8 cellular contexts compared by ENCODE assay signal in the genomic region with DNA sequence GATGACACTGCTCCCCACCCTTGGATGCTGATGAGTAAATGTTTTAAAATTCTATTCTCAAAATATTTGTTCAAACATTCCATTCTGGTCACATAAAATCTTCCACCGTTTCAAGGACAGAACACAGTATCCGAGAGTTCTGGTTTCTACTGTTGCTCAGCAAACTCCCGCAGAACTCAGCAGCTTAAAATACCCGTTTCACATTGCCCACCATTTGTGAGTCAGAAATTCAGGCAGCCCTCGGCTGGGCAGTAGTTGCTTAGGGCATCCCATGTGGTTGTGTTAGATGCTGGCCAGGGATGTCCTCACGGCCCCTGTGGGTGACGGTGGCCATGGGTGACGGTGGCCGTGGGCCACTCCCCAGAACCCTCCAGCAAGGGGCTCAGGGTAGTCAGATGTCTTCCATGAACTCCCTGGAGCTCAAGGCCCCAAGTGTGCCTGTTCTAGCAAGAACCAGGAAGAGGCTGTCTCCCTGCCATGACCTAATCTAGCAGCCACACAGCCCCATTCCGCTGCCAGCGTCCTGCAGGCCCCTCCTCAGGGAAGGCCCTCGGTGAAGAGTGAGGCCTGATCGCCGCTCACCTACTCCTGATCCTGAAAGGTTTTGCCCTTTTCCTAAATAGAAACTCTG. TPM values are rescaled to one million over a fixed set of nuclear protein-coding genes. Genes with fewer than 3 reads are reported as not detected.
DNase-seq lines count a peak whose midpoint lies in the region; ATAC-seq, FAIRE-seq and TF ChIP-seq lines count a peak whose summit lies in the region.

No MANE protein-coding gene starts in this region.

- H3K4me2 ChIP-seq in H1 (ENCODE audit: insufficient read depth in 1 of 2, low read depth in 2 of 2, low read length in 2 of 2) (peak overlapping the region; percentile 53 to 54), mesendoderm (ENCODE audit: low read length) (no peak overlapping the region)

- H2BK12ac ChIP-seq in H1 (ENCODE audit: low read depth, low read length), result peak overlapping the region; percentile 97; the same call in 1 of the 2 replicates

- peak overlapping the region; percentile 95 for H2BK5ac ChIP-seq in H1 (ENCODE audit: low read depth, low read length)
- H2BK5ac ChIP-seq in mesendoderm (ENCODE audit: low read length), result peak overlapping the region; percentile 6

- no peak overlapping the region for H3K14ac ChIP-seq in H1 (ENCODE audit: insufficient read length)

- no peaks in the 10 kb centered on the region for H3K79me2 ChIP-seq in H1 (ENCODE audit: control insufficient read depth in 1 of 2, insufficient read depth in 2 of 2, low read length in 2 of 2)
- H3K79me2 ChIP-seq in mesendoderm (ENCODE audit: control insufficient read depth, insufficient read depth, low read length), result no peaks in the 10 kb centered on the region

- peak overlapping the region; percentile 51; the same call in 1 of the 2 replicates for H2BK20ac ChIP-seq in H1 (ENCODE audit: low read length)

- H3K23me2 ChIP-seq in H1 (ENCODE audit: low read depth, low read length), result no peaks in the 10 kb centered on the region

- no peaks in the 10 kb centered on the region for H4K20me1 ChIP-seq in H1 (replicated peaks in 1 of 2; ENCODE audit: control insufficient read depth in 1 of 2, insufficient read depth in 2 of 2, low read length in 2 of 2)

- peak overlapping the region; percentile 51 for H4K91ac ChIP-seq in H1 (replicated peaks; ENCODE audit: insufficient read length, low read length)

- no peak for TF ChIP-seq RAD21 in H1 (IDR thresholded peaks at IDR 0.05 in 1 of 2, conservative IDR thresholded peaks at IDR 0.05 in 1 of 2; ENCODE audit: low read depth in 2 of 2, low read length in 2 of 2)

- H3K9ac ChIP-seq in H1 (replicated peaks in 1 of 4; ENCODE audit: extremely low read depth in 1 of 4, low read depth in 3 of 4, low read length in 3 of 4) (peak overlapping the region in 3 of 4 experiments; percentile 26 to 44 (median 34); a peak in 4 of 7 replicates), mesendoderm (ENCODE audit: low read length) (peak overlapping the region; percentile 37)

- TF ChIP-seq CTCF in H1 (IDR thresholded peaks at IDR 0.05; ENCODE audit: control extremely low read depth in 1 of 3, insufficient read depth in 1 of 3, low read depth in 1 of 3, low read length in 3 of 3) (no peak), upper lobe of right lung (IDR thresholded peaks at IDR 0.05) (no peak)

- no peak for ATAC-seq in activated CD8-positive, alpha-beta memory T cell treated with anti-CD3 and anti-CD28 coated beads, Interleukin-2, amount 10 ng/mL, durations not matched to agents 7 days and 5 days
- ATAC-seq in upper lobe of right lung, result peak; percentile 34

- no peak overlapping the region for H3K4me3 Mint-ChIP-seq in activated CD8-positive, alpha-beta memory T cell treated with anti-CD3 and anti-CD28 coated beads, Interleukin-2, amount 10 ng/mL, durations not matched to agents 7 days and 5 days

- H2BK15ac ChIP-seq in H1 (ENCODE audit: low read length) (peak overlapping the region; percentile 61; the same call in 1 of the 2 replicates), mesendoderm (replicated peaks; ENCODE audit: low read depth) (no peak overlapping the region)

- no peak for TF ChIP-seq EP300 in H1 (IDR thresholded peaks at IDR 0.05; ENCODE audit: borderline replicate concordance in 1 of 2, low read depth in 2 of 2, low read length in 2 of 2)

- DNase-seq in activated CD8-positive, alpha-beta memory T cell treated with anti-CD3 and anti-CD28 coated beads for 24 hours, result peak; percentile 55
- no peak for DNase-seq in activated CD8-positive, alpha-beta memory T cell treated with anti-CD3 and anti-CD28 coated beads, Interleukin-2, amount 10 ng/mL, durations not matched to agents 7 days and 5 days
- DNase-seq in H1 (ENCODE audit: low read depth in 1 of 2, low spot score in 2 of 2) (no peak), mesendoderm (peak; percentile 83), upper lobe of right lung (peak; percentile 66), midbrain (lab: John Stamatoyannopoulos, UW) (no peak), COLO829 (ENCODE audit: low spot score) (no peak), NCI-H146 treated with DMSO at 0.1 percent for 48 hours (lab: John Stamatoyannopoulos, UW; ENCODE audit: unreplicated experiment) (no peak)

- peak overlapping the region; percentile 17 for H2BK120ac ChIP-seq in H1 (replicated peaks; ENCODE audit: low read depth, low read length)
- no peak overlapping the region for H2BK120ac ChIP-seq in mesendoderm (ENCODE audit: low read depth, low read length)

- POLR2A ChIA-PET in H1 (lab: Charles Lee; ENCODE audit: partially characterized antibody), result interaction anchor here (0.6 to 3.2 kb wide), 10 partner anchors 9 to 315 kb away, joined by 3 to 26 read pairs (median 4); a partner anchor contains a TSS

- peaks cover 17 to 34% (median 26%) of the 10 kb centered on the region in 4 experiments for H3K4me1 ChIP-seq in H1 (replicated peaks in 1 of 4; ENCODE audit: control insufficient read depth in 3 of 4, insufficient read depth in 4 of 4, low read length in 3 of 4)
- H3K4me1 ChIP-seq in mesendoderm (ENCODE audit: control insufficient read depth, low read depth, low read length), result peaks cover 15% of the 10 kb centered on the region
- peaks cover 36% of the 10 kb centered on the region for H3K4me1 ChIP-seq in upper lobe of right lung

- H3K4me3 ChIP-seq in H1 (ENCODE audit: extremely low read depth in 1 of 4, insufficient read depth in 2 of 4, low read depth in 3 of 4, low read length in 4 of 4) (peak overlapping the region in 3 of 4 experiments; percentile 8 to 30 (median 16); a peak in 3 of 8 replicates), mesendoderm (ENCODE audit: low read length) (no peak overlapping the region), upper lobe of right lung (no peak overlapping the region)

- H3K36me3 Mint-ChIP-seq in activated CD8-positive, alpha-beta memory T cell treated with anti-CD3 and anti-CD28 coated beads, Interleukin-2, amount 10 ng/mL, durations not matched to agents 7 days and 5 days, result peaks cover 7% of the 10 kb centered on the region

- H3K4ac ChIP-seq in H1 (replicated peaks; ENCODE audit: insufficient read length, low read depth, low read length), result peak overlapping the region; percentile 58
- peak overlapping the region; percentile 60 for H3K4ac ChIP-seq in mesendoderm (ENCODE audit: low read depth, low read length)

- H3K27ac Mint-ChIP-seq in activated CD8-positive, alpha-beta memory T cell treated with anti-CD3 and anti-CD28 coated beads, Interleukin-2, amount 10 ng/mL, durations not matched to agents 7 days and 5 days, result no peak overlapping the region

- H3K27me3 Mint-ChIP-seq in activated CD8-positive, alpha-beta memory T cell treated with anti-CD3 and anti-CD28 coated beads, Interleukin-2, amount 10 ng/mL, durations not matched to agents 7 days and 5 days, result no peaks in the 10 kb centered on the region

- no peaks in the 10 kb centered on the region for H3K9me3 Mint-ChIP-seq in activated CD8-positive, alpha-beta memory T cell treated with anti-CD3 and anti-CD28 coated beads, Interleukin-2, amount 10 ng/mL, durations not matched to agents 7 days and 5 days (ENCODE audit: low read depth)

- H4K8ac ChIP-seq in H1 (ENCODE audit: extremely low read depth, insufficient read depth, low read length) (peak overlapping the region; percentile 41), mesendoderm (ENCODE audit: low read depth, low read length) (no peak overlapping the region)

- 0 out of 2 replicates have a peak overlapping the region, but pooled peaks have one; percentile 12 for H2AFZ ChIP-seq in H1 (ENCODE audit: low read length)

- H4K5ac ChIP-seq in H1 (ENCODE audit: insufficient read length, low read depth, low read length) (peak overlapping the region; percentile 49), mesendoderm (ENCODE audit: low read length) (no peak overlapping the region)

- intact Hi-C loops in upper lobe of right lung (cut with DNase I), result no loop called here

- FAIRE-seq in H1 (lab: Jason Lieb, UNC), result no peak

- 66% methylated on average over 14 of the region's 14 CpGs; no CpG with 5 or more reads in 1 of the 2 experiments for WGBS in H1 (ENCODE audit: extremely low coverage in 1 of 2, insufficient coverage in 1 of 2, insufficient read length in 1 of 2, insufficient replicate concordance in 2 of 2, low coverage in 1 of 2, low lambda C conversion rate in 2 of 2, missing lambda C conversion rate in 1 of 2), 2 experiments
- WGBS in mesendoderm (ENCODE audit: extremely low coverage, insufficient coverage, low lambda C conversion rate), result no CpG with 5 or more reads among the region's 14 CpGs

- H3K79me1 ChIP-seq in H1 (ENCODE audit: low read depth, low read length) (peaks cover 2% of the 10 kb centered on the region; the same call in 1 of the 2 replicates), mesendoderm (ENCODE audit: low read length) (no peaks in the 10 kb centered on the region)

- H3K23ac ChIP-seq in H1 (ENCODE audit: insufficient read length), result no peak overlapping the region
- H3K23ac ChIP-seq in mesendoderm (ENCODE audit: low read length), result no peak overlapping the region

- peaks cover 14% of the 10 kb centered on the region for H3K4me1 Mint-ChIP-seq in activated CD8-positive, alpha-beta memory T cell treated with anti-CD3 and anti-CD28 coated beads, Interleukin-2, amount 10 ng/mL, durations not matched to agents 7 days and 5 days

- no peak overlapping the region for H3K56ac ChIP-seq in H1 (replicated peaks; ENCODE audit: insufficient read length, low read depth, low read length)
- H3K56ac ChIP-seq in mesendoderm (ENCODE audit: low read length), result peak overlapping the region; percentile 87

- no peaks in the 10 kb centered on the region for H3K9me3 ChIP-seq in H1 (ENCODE audit: insufficient read depth in 2 of 2, low read depth in 1 of 2, low read length in 1 of 2)
- H3K9me3 ChIP-seq in upper lobe of right lung, result no peaks in the 10 kb centered on the region

- H3K27ac ChIP-seq in H1 (ENCODE audit: low read depth, low read length) (peak overlapping the region; percentile 91), mesendoderm (ENCODE audit: low read depth, low read length) (peak overlapping the region; percentile 75), upper lobe of right lung (peak overlapping the region; percentile 69)

- peak overlapping the region; percentile 85; the same call in 1 of the 2 replicates for H3K18ac ChIP-seq in H1 (ENCODE audit: extremely low read depth, low read length)
- peak overlapping the region; percentile 5 for H3K18ac ChIP-seq in mesendoderm (ENCODE audit: low read length)

- CTCF ChIA-PET in activated CD8-positive, alpha-beta memory T cell treated with anti-CD3 and anti-CD28 coated beads, Interleukin-2, amount 10 ng/mL, durations not matched to agents 7 days and 5 days (lab: Charles Lee), result interaction anchor here (0.6 to 1.2 kb wide), 8 partner anchors 11 to 371 kb away, joined by 3 to 7 read pairs (median 4); no protein-coding TSS in a partner anchor
- CTCF ChIA-PET in H1 (lab: Charles Lee; ENCODE audit: partially characterized antibody), result interaction anchor here (0.6 to 10.6 kb wide), 14 partner anchors 11 to 488 kb away, joined by 3 to 99 read pairs (median 6); a partner anchor contains a TSS

- no peak overlapping the region; the same call in 1 of the 2 replicates for H2AK5ac ChIP-seq in H1 (ENCODE audit: low read depth, low read length)
- H2AK5ac ChIP-seq in mesendoderm (ENCODE audit: low read length), result no peak overlapping the region

- no peak for TF ChIP-seq POLR2A in H1 (IDR thresholded peaks at IDR 0.05; ENCODE audit: control extremely low read depth in 1 of 2, low read depth in 2 of 2, low read length in 2 of 2)

- no peaks in the 10 kb centered on the region for H3K36me3 ChIP-seq in H1 (ENCODE audit: control insufficient read depth in 2 of 4, insufficient read depth in 4 of 4, low read length in 3 of 4)
- peaks cover 1% of the 10 kb centered on the region for H3K36me3 ChIP-seq in mesendoderm (ENCODE audit: control insufficient read depth, insufficient read depth, low read length)
- H3K36me3 ChIP-seq in upper lobe of right lung, result peaks cover 16% of the 10 kb centered on the region

- H3K27me3 ChIP-seq in H1 (replicated peaks in 1 of 4; ENCODE audit: control insufficient read depth in 3 of 4, extremely low read depth in 1 of 4, insufficient read depth in 3 of 4, low read length in 3 of 4) (no peaks in the 10 kb centered on the region), mesendoderm (ENCODE audit: insufficient read depth, low read length, poor library complexity) (no peaks in the 10 kb centered on the region), upper lobe of right lung (no peaks in the 10 kb centered on the region)

RNA-seq across cellular contexts. Expression of a gene that starts 17.3 kb away (rescaled TPM):
- total RNA-seq in activated CD8-positive, alpha-beta memory T cell treated with anti-CD3 and anti-CD28 coated beads, Interleukin-2, amount 10 ng/mL, durations not matched to agents 7 days and 5 days, result 100 to 1,000 TPM; 141 to 142 TPM
- 77.0 and 83.8 TPM in 2 replicates for total RNA-seq in H1 (2021; fragmentation: NEBNext Ultra II Directional; extraction: Animal tissue kit (Norgen Biotek cat#: 25700))
- 66.8 and 96.1 TPM in 2 replicates for polyA plus RNA-seq in H1 (2011; rRNA removed)
- 68.3 TPM for polyA plus RNA-seq in H1 (2011; cell fraction: cytosol; rRNA removed)
- 76.0 TPM for polyA plus RNA-seq in H1 (2011; cell fraction: nucleus; rRNA removed)
- 63.6 to 73.4 TPM (median 72.7 TPM) in 4 replicates for polyA plus RNA-seq in H1 (2012, experiment 1 of 2)
- polyA plus RNA-seq in H1 (2012, experiment 2 of 2), result 82.2 TPM
- 63.4 TPM for polyA plus RNA-seq in H1 (2013, experiment 1 of 2)
- 63.9 TPM for polyA plus RNA-seq in H1 (2013, experiment 2 of 2)
- polyA minus RNA-seq in H1 (2011; rRNA and poly(A)+ RNA removed), result 41.2 and 48.6 TPM in 2 replicates
- polyA minus RNA-seq in H1 (2011; cell fraction: cytosol; rRNA and poly(A)+ RNA removed), result 56.2 TPM
- 38.8 TPM for polyA minus RNA-seq in H1 (2011; cell fraction: nucleus; rRNA and poly(A)+ RNA removed)
- polyA plus RNA-seq in mesendoderm (2013, experiment 1 of 2), result 40.4 TPM
- polyA plus RNA-seq in mesendoderm (2013, experiment 2 of 2), result 40.6 TPM
- total RNA-seq in upper lobe of right lung, result 216 TPM

RNA-seq across cellular contexts. Expression of a gene that starts 45.4 kb away (rescaled TPM):
- not detected for total RNA-seq in activated CD8-positive, alpha-beta memory T cell treated with anti-CD3 and anti-CD28 coated beads, Interleukin-2, amount 10 ng/mL, durations not matched to agents 7 days and 5 days
- not detected in 2 replicates for total RNA-seq in H1 (2021; fragmentation: NEBNext Ultra II Directional; extraction: Animal tissue kit (Norgen Biotek cat#: 25700))
- not detected in 2 replicates for polyA plus RNA-seq in H1 (2011; rRNA removed)
- not detected for polyA plus RNA-seq in H1 (2011; cell fraction: cytosol; rRNA removed)
- not detected for polyA plus RNA-seq in H1 (2011; cell fraction: nucleus; rRNA removed)
- not detected in 4 replicates for polyA plus RNA-seq in H1 (2012, experiment 1 of 2)
- polyA plus RNA-seq in H1 (2012, experiment 2 of 2), result not detected
- polyA plus RNA-seq in H1 (2013, experiment 1 of 2), result not detected
- polyA plus RNA-seq in H1 (2013, experiment 2 of 2), result not detected
- not detected in 2 replicates for polyA minus RNA-seq in H1 (2011; rRNA and poly(A)+ RNA removed)
- polyA minus RNA-seq in H1 (2011; cell fraction: cytosol; rRNA and poly(A)+ RNA removed), result not detected
- not detected for polyA minus RNA-seq in H1 (2011; cell fraction: nucleus; rRNA and poly(A)+ RNA removed)
- not detected for polyA plus RNA-seq in mesendoderm (2013, experiment 1 of 2)
- polyA plus RNA-seq in mesendoderm (2013, experiment 2 of 2), result not detected
- total RNA-seq in upper lobe of right lung, result not detected

Comparison
In these comparisons a context has a peak if more than half of its experiments do, and no peak if none do; other contexts are left out.
1. DNase-seq: peak in activated CD8-positive, alpha-beta memory T cell treated with anti-CD3 and anti-CD28 coated beads for 24 hours (single experiment), mesendoderm (single experiment) and upper lobe of right lung (single experiment); none in activated CD8-positive, alpha-beta memory T cell treated with anti-CD3 and anti-CD28 coated beads, Interleukin-2, amount 10 ng/mL, durations not matched to agents 7 days and 5 days (single experiment), H1 (0 of 2), midbrain (single experiment), COLO829 (single experiment) and NCI-H146 treated with DMSO at 0.1 percent for 48 hours (single experiment).
2. H3K4me3 ChIP-seq: peak in H1 (3 of 4); none in mesendoderm (single experiment) and upper lobe of right lung (single experiment).
3. Peak in every context shown above with its lines, with median percentiles within 50 percentile points of each other: H3K27ac ChIP-seq.